In the genomic region with DNA sequence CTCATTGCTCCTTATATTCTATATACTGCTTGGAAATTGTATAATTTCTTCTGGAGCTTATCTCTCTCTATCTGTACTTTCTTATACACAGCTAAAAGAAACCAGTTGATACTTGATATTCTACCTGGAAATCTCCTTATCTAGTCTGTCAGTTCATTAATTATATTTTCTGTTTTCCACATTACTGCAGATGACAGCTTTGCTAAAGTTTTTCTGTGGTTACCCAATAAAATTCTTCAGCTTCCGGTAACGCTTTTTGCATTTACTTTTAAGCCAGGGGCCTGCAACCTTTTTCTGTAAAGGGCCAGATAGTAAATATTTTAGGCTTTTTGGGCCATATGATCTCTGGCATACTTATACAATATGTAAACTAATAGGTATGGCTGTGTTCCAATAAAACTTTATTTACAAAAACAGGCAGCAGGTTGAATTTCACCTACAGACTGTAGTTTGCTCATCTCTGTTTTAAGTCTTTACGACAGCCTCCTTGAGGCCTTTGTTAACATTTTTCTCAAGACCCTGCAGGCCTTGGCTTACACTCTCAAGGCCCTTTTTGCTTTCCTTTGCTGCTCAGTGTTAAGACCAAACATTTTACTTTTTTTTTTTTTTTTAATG, we compare ENCODE assay signal across 13 cellular contexts.
"Had no signal": no experiment of that assay in that cellular context is flagged by ENCODE, and none has a peak within 500 bp of the region (broad histone marks: within the 10 kb centered on the region; RNA-seq: fewer than 3 reads in every experiment).

No MANE protein-coding gene starts in this region.

- DNase-seq: activated naive CD4-positive, alpha-beta T cell; activated T-cell treated with anti-CD3 and anti-CD28 coated beads for 4 hours; gastrocnemius medialis; heart left ventricle; left colon; lower lobe of right lung; midbrain; pancreas; stimulated activated CD4-positive, alpha-beta T cell treated with anti-CD3 and anti-CD28 coated beads, Interleukin-2, amount 100 ng/mL, for 48 hours; stimulated activated naive CD4-positive, alpha-beta T cell; tibial artery had no signal

- H3K4me1 ChIP-seq: lower lobe of right lung, pancreas, tibial artery had no signal

- H3K27me3 ChIP-seq: gastrocnemius medialis, heart left ventricle, pancreas, tibial artery, vagina had no signal

- ATAC-seq: gastrocnemius medialis, heart left ventricle, left colon, lower lobe of right lung, pancreas had no signal

- H3K9me3 ChIP-seq: gastrocnemius medialis, heart left ventricle, lower lobe of right lung, pancreas, tibial artery, vagina had no signal

- H3K27ac ChIP-seq: epithelial cell of prostate, gastrocnemius medialis, heart left ventricle, lower lobe of right lung, pancreas, tibial artery, vagina had no signal

- H3K36me3 ChIP-seq: gastrocnemius medialis, heart left ventricle, lower lobe of right lung, pancreas, tibial artery, vagina had no signal

- H3K4me3 ChIP-seq: gastrocnemius medialis, heart left ventricle, lower lobe of right lung, pancreas, tibial artery, vagina had no signal
